In the genomic region with DNA sequence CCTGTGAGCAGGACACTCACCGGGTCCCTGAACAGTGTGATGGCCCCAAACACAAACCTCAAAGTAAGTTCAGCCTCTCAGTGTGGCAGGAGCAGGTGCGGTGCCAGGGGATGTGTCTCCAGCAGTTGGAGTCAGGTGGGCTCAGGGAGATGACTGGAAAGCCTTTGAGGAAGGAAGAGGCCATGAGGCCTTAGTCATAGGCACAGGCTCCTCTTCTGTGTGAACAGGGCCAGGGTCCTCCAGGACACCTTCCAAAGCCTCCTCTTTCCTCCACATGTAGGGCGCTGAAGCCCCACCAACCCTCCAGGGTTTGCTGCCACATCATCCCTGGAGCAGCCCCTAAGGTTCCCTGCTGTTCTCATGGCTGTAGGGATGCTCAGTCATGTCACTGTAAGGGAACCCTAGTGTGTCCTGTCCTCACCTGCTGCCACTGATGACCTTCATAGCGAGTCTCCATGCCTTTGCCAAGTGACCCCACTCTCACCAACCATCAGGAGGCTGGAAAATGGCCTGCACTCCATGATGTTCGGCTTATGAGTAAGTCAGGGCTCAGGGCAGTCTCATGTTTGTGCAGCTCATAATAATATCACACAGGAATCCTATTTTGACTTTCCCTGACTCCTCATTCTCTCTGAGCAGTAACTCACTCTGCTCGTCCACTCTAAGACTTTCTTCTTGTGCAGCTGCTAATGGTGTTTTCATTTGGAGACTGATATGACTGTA, we compare ENCODE assay signal across 13 cellular contexts.
"Had no signal": no experiment of that assay in that cellular context is flagged by ENCODE, and none has a peak within 500 bp of the region (broad histone marks: within the 10 kb centered on the region; RNA-seq: fewer than 3 reads in every experiment).

No MANE protein-coding gene starts in this region.

- H3K27ac ChIP-seq: esophagus squamous epithelium, parathyroid adenoma, tibial nerve had no signal

- H3K36me3 ChIP-seq: esophagus squamous epithelium, tibial nerve had no signal

- H3K27ac Mint-ChIP-seq: activated naive CD8-positive, alpha-beta T cell; T-helper 2 cell treated with Interferon-gamma antibody and Interleukin-4, amounts not matched to agents 5 μg/mL and 100 μg/mL, for 36 hours had no signal

- DNase-seq: activated CD4-positive, alpha-beta T cell treated with anti-CD3 and anti-CD28 coated beads, Interleukin-2, amount 50 U/mL, for 1 hour; activated T-cell treated with anti-CD3 and anti-CD28 coated beads for 4 hours; anterior cingulate cortex; esophagus squamous epithelium; foreskin fibroblast; naive B cell; stimulated activated CD4-positive, alpha-beta T cell treated with anti-CD3 and anti-CD28 coated beads, Interleukin-4, amount 100 ng/mL, for 4 hours; SW 1271 had no signal

- H3K4me1 ChIP-seq: esophagus squamous epithelium, parathyroid adenoma, tibial nerve had no signal

- H3K4me3 ChIP-seq: esophagus squamous epithelium, lung, tibial nerve had no signal

- H3K4me3 Mint-ChIP-seq: activated naive CD8-positive, alpha-beta T cell; T-helper 2 cell treated with Interferon-gamma antibody and Interleukin-4, amounts not matched to agents 5 μg/mL and 100 μg/mL, for 36 hours had no signal

- H3K27me3 ChIP-seq: tibial nerve had no signal
